In genomic region chr6:7312616-7313504, GRCh38 we compare ENCODE assay signal across 8 cellular contexts. TPM values are rescaled to one million over a fixed set of nuclear protein-coding genes. Genes with fewer than 3 reads are reported as not detected.
A peak's percentile ranks its signal among the peaks of the same experiment; 100 is the strongest.
DNase-seq lines count a peak whose midpoint lies in the region; TF ChIP-seq lines count a peak whose summit lies in the region.

Gene SSR1 (minus strand): TSS chr6:7313199. CDS start chr6:7313120, 79 bp downstream.

- H3K9me3 ChIP-seq in H9 (ENCODE audit: control insufficient read depth, low read depth, low read length) (no peaks in the 10 kb centered on the region), MG63 (no peaks in the 10 kb centered on the region; the same call in 1 of the 2 replicates)

- no peaks in the 10 kb centered on the region for H3K23me2 ChIP-seq in H9 (ENCODE audit: insufficient read length, low read depth, low read length, poor library complexity, severe bottlenecking)

- H2BK5ac ChIP-seq in H9 (ENCODE audit: insufficient read length, low read length), result no peak within 1 kb of the TSS

- peaks cover 4% of the 10 kb centered on the region for H4K20me1 ChIP-seq in H9 (ENCODE audit: control insufficient read depth, insufficient read depth, insufficient read length)

- no peak within 1 kb of the TSS for H2BK15ac ChIP-seq in H9 (ENCODE audit: low read depth, low read length)

- peak within 1 kb of the TSS; percentile 87 for H3K9ac ChIP-seq in H9 (ENCODE audit: extremely low read depth, insufficient read length, low read length)

- no peak within 1 kb of the TSS for H3K23ac ChIP-seq in H9 (ENCODE audit: insufficient read length, low read depth, low read length)

- H3K4me1 ChIP-seq in H9 (ENCODE audit: insufficient read depth, low read length), result no peaks in the 10 kb centered on the region; the same call in 1 of the 2 replicates

- no peak within 1 kb of the TSS for H4K8ac ChIP-seq in H9 (replicated peaks; ENCODE audit: insufficient read length, low read depth, low read length)

- H2AFZ ChIP-seq in H9 (ENCODE audit: low read length), result no peak within 1 kb of the TSS

- H3K4ac ChIP-seq in H9 (ENCODE audit: low read depth, low read length), result no peak within 1 kb of the TSS; the same call in 1 of the 2 replicates

- no peak within 1 kb of the TSS for H3T11ph ChIP-seq in H9 (ENCODE audit: low read length)

- no peak within 1 kb of the TSS for H3K27ac ChIP-seq in H9 (ENCODE audit: insufficient read length, low read depth, low read length)

- peak within 1 kb of the TSS; percentile 71 for H3K4me2 ChIP-seq in H9 (ENCODE audit: insufficient read depth, insufficient read length, low read length)

- H2BK20ac ChIP-seq in H9 (ENCODE audit: low read depth, low read length, poor library complexity, severe bottlenecking), result no peak within 1 kb of the TSS

- H3K14ac ChIP-seq in H9 (ENCODE audit: insufficient read depth, low read length), result peak within 1 kb of the TSS; percentile 82

- peak; percentile 97 for DNase-seq in ELR (ENCODE audit: low read depth)
- DNase-seq in H9, result peak; percentile 98
- DNase-seq in MG63, result peak; percentile 97
- peak; percentile 84 for DNase-seq in SHP77 treated with DMSO at 0.1 percent for 48 hours (lab: John Stamatoyannopoulos, UW)
- DNase-seq in activated effector memory CD4-positive, alpha-beta T cell treated with anti-CD3 and anti-CD28 coated beads, Interleukin-2, amount 50 U/mL, for 16 hours, result peak; percentile 98
- DNase-seq in fibroblast of the aortic adventitia (ENCODE audit: low read depth), result peak; percentile 93

- H3K4me1 Mint-ChIP-seq in H9 (peaks cover 11 to 14% of the 10 kb centered on the region in 2 experiments), nephron (peaks cover 15% of the 10 kb centered on the region)
- peaks cover 60% of the 10 kb centered on the region for H3K4me1 Mint-ChIP-seq in stimulated activated naive CD8-positive, alpha-beta T cell treated with anti-CD3 and anti-CD28 coated beads, Interleukin-15, Interleukin-2, amounts not matched to agents 100 ng/mL and 50 ng/mL, for 24 hours (ENCODE audit: low read depth)

- H4K5ac ChIP-seq in H9 (ENCODE audit: insufficient read length, low read depth, low read length), result no peak within 1 kb of the TSS

- H3K36me3 Mint-ChIP-seq in H9 (ENCODE audit: insufficient read depth in 1 of 3, low read depth in 3 of 3) (peaks cover 18 to 26% (median 25%) of the 10 kb centered on the region in 3 experiments), nephron (ENCODE audit: low read depth) (peaks cover 25% of the 10 kb centered on the region)
- peaks cover 41% of the 10 kb centered on the region for H3K36me3 Mint-ChIP-seq in stimulated activated naive CD8-positive, alpha-beta T cell treated with anti-CD3 and anti-CD28 coated beads, Interleukin-15, Interleukin-2, amounts not matched to agents 100 ng/mL and 50 ng/mL, for 24 hours (ENCODE audit: low read depth)

- H3K27me3 Mint-ChIP-seq in H9 (ENCODE audit: low read depth) (no peaks in the 10 kb centered on the region), nephron (ENCODE audit: low read depth) (no peaks in the 10 kb centered on the region)
- H3K27me3 Mint-ChIP-seq in stimulated activated naive CD8-positive, alpha-beta T cell treated with anti-CD3 and anti-CD28 coated beads, Interleukin-15, Interleukin-2, amounts not matched to agents 100 ng/mL and 50 ng/mL, for 24 hours, result no peaks in the 10 kb centered on the region

- H3K9me3 Mint-ChIP-seq in H9, result peaks cover 0 to 3% of the 10 kb centered on the region in 2 experiments; a peak in 2 of 5 replicates
- H3K9me3 Mint-ChIP-seq in nephron, result no peaks in the 10 kb centered on the region
- H3K9me3 Mint-ChIP-seq in stimulated activated naive CD8-positive, alpha-beta T cell treated with anti-CD3 and anti-CD28 coated beads, Interleukin-15, Interleukin-2, amounts not matched to agents 100 ng/mL and 50 ng/mL, for 24 hours, result peaks cover 6% of the 10 kb centered on the region

- H3K18ac ChIP-seq in H9 (ENCODE audit: insufficient read length, low read depth, low read length), result peak within 1 kb of the TSS; percentile 55

- H3K79me1 ChIP-seq in H9 (ENCODE audit: insufficient read depth, low read depth, low read length, poor library complexity, severe bottlenecking), result peaks cover 3% of the 10 kb centered on the region

- H2BK12ac ChIP-seq in H9 (ENCODE audit: insufficient read length, low read depth, low read length), result no peak within 1 kb of the TSS

- H3K27ac Mint-ChIP-seq in H9 (peak within 1 kb of the TSS; percentile 89 to 98 (median 93)), nephron (peak within 1 kb of the TSS; percentile 97 to 99 (median 97))
- H3K27ac Mint-ChIP-seq in stimulated activated naive CD8-positive, alpha-beta T cell treated with anti-CD3 and anti-CD28 coated beads, Interleukin-15, Interleukin-2, amounts not matched to agents 100 ng/mL and 50 ng/mL, for 24 hours, result peak within 1 kb of the TSS; percentile 97

- peak within 1 kb of the TSS; percentile 83 for H3K4me3 ChIP-seq in MG63
- peak within 1 kb of the TSS; percentile 98 for H3K4me3 ChIP-seq in fibroblast of the aortic adventitia (ENCODE audit: low read depth, low read length)

- no peak within 1 kb of the TSS for H3K56ac ChIP-seq in H9 (ENCODE audit: insufficient read length, low read depth, low read length)

- H3K36me3 ChIP-seq in MG63, result peaks cover 35% of the 10 kb centered on the region

- H4K91ac ChIP-seq in H9 (ENCODE audit: insufficient read length, low read depth, low read length), result no peak within 1 kb of the TSS

- WGBS in H9 (ENCODE audit: extremely low coverage, insufficient read length, low lambda C conversion rate), result no CpG with 5 or more reads among the region's 83 CpGs

- H2BK120ac ChIP-seq in H9 (ENCODE audit: low read depth, low read length, poor library complexity, severe bottlenecking), result no peak within 1 kb of the TSS

- peaks cover 8% of the 10 kb centered on the region; the same call in 1 of the 2 replicates for H3K79me2 ChIP-seq in H9 (ENCODE audit: insufficient read depth, low read length)

- no peak for TF ChIP-seq CTCF in H9 (conservative IDR thresholded peaks at IDR 0.05)
- no peak for TF ChIP-seq CTCF in fibroblast of the aortic adventitia (IDR thresholded peaks at IDR 0.05; ENCODE audit: insufficient read depth, low read length)
- no peak for TF ChIP-seq CTCF in nephron (IDR thresholded peaks at IDR 0.05; ENCODE audit: unreplicated experiment in 3 of 3)

- H3K27me3 ChIP-seq in H9 (ENCODE audit: insufficient read depth, low read length) (no peaks in the 10 kb centered on the region), MG63 (no peaks in the 10 kb centered on the region)

- H2AK5ac ChIP-seq in H9 (ENCODE audit: insufficient read length, low read length), result no peak within 1 kb of the TSS

- peak within 1 kb of the TSS; percentile 93 to 95 for H3K4me3 Mint-ChIP-seq in H9
- H3K4me3 Mint-ChIP-seq in nephron, result peak within 1 kb of the TSS; percentile 92 to 97 (median 96)
- peak within 1 kb of the TSS; percentile 99 for H3K4me3 Mint-ChIP-seq in stimulated activated naive CD8-positive, alpha-beta T cell treated with anti-CD3 and anti-CD28 coated beads, Interleukin-15, Interleukin-2, amounts not matched to agents 100 ng/mL and 50 ng/mL, for 24 hours

RNA-seq across cellular contexts. Expression of gene SSR1, which starts in this region (rescaled TPM):
- total RNA-seq in H9 (2021), result 102 and 105 TPM in 2 replicates
- total RNA-seq in MG63 (2014; rRNA removed; shearing (Covaris generic); ENCODE audit: low replicate concordance), result 170 and 187 TPM in 2 replicates
- 94.4 and 205 TPM in 2 replicates for total RNA-seq in fibroblast of the aortic adventitia (ENCODE audit: low replicate concordance)
